19 cellular contexts compared by ENCODE assay signal in genomic region chr14:63413009-63413408, GRCh38.
"Had no signal": no experiment of that assay in that cellular context is flagged by ENCODE, and none has a peak within 500 bp of the region (broad histone marks: within the 10 kb centered on the region; RNA-seq: fewer than 3 reads in every experiment).

No MANE protein-coding gene starts in this region.

- H3K27ac Mint-ChIP-seq: natural killer cell treated with Interleukin-12 subunit alpha and Interleukin-12 subunit beta and Interleukin-15 and Interleukin-18, amount 100 ng/mL, for 72 hours; neural progenitor cell had no signal

- H3K4me3 ChIP-seq: colonic mucosa, heart left ventricle, left lung, lower lobe of right lung, neural progenitor cell, ovary, smooth muscle cell had no signal

- H3K4me1 ChIP-seq: colonic mucosa, lower lobe of right lung, neural progenitor cell had no signal

- H3K4me3 Mint-ChIP-seq: natural killer cell treated with Interleukin-12 subunit alpha and Interleukin-12 subunit beta and Interleukin-15 and Interleukin-18, amount 100 ng/mL, for 72 hours; neural progenitor cell had no signal

- FAIRE-seq: islet of Langerhans had no signal

- H3K27me3 Mint-ChIP-seq: natural killer cell treated with Interleukin-12 subunit alpha and Interleukin-12 subunit beta and Interleukin-15 and Interleukin-18, amount 100 ng/mL, for 72 hours had no signal

- ATAC-seq: heart left ventricle; left lung; lower lobe of right lung; natural killer cell treated with Interleukin-12 subunit alpha and Interleukin-12 subunit beta and Interleukin-15 and Interleukin-18, amount 100 ng/mL, for 72 hours; right cardiac atrium had no signal

- H3K9ac ChIP-seq: neural progenitor cell had no signal

- H2AFZ ChIP-seq: neural progenitor cell had no signal

- H3K9me3 ChIP-seq: colonic mucosa, heart left ventricle, left lung, lower lobe of right lung, ovary had no signal

- H3K27me3 ChIP-seq: colonic mucosa, heart left ventricle, left lung, neural progenitor cell, ovary had no signal

- H3K36me3 ChIP-seq: colonic mucosa, ovary had no signal

- H3K4me2 ChIP-seq: neural progenitor cell, smooth muscle cell had no signal

- H3K9me3 Mint-ChIP-seq: neural progenitor cell had no signal

- H3K4me1 Mint-ChIP-seq: neural progenitor cell had no signal

- H3K27ac ChIP-seq: colonic mucosa, heart left ventricle, left lung, lower lobe of right lung, neural progenitor cell, ovary had no signal

- DNase-seq: colonic mucosa; dermis blood vessel endothelial cell; foreskin melanocyte; heart left ventricle; hippocampal formation; left lung; lower lobe of right lung; mesenchymal stem cell; midbrain; nucleus accumbens; ovary; right cardiac atrium; stimulated activated CD4-positive, alpha-beta T cell treated with anti-CD3 and anti-CD28 coated beads, Interleukin-2, amount 100 ng/mL, for 48 hours; stimulated activated naive CD4-positive, alpha-beta T cell treated with Interleukin-2 at 50 U/mL for 16 hours; trophoblast cell had no signal
